24 cellular contexts compared by ENCODE assay signal in genomic region chr22:44144046-44144569, GRCh38. TPM values are rescaled to one million over a fixed set of nuclear protein-coding genes. Genes with fewer than 3 reads are reported as not detected.
"Had no signal": no experiment of that assay in that cellular context is flagged by ENCODE, and none has a peak within 500 bp of the region (broad histone marks: within the 10 kb centered on the region; RNA-seq: fewer than 3 reads in every experiment).

No MANE protein-coding gene starts in this region.

- H3K27me3 ChIP-seq: esophagus muscularis mucosa, foreskin keratinocyte, heart left ventricle, left lung, vagina had no signal

- H3K4me3 Mint-ChIP-seq: activated naive CD4-positive, alpha-beta T cell treated with anti-CD3 and anti-CD28 coated beads, Interleukin-2, amount 10 ng/mL, durations not matched to agents 7 days and 5 days; dendritic cell treated with granulocyte-macrophage colony-stimulating factor and Interleukin-4, amounts not matched to agents 40 ng/mL and 50 ng/mL, for 4 days; mesothelial cell of epicardium; naive thymus-derived CD4-positive, alpha-beta T cell; type B pancreatic cell had no signal

- H3K36me3 Mint-ChIP-seq: activated naive CD4-positive, alpha-beta T cell treated with anti-CD3 and anti-CD28 coated beads, Interleukin-2, amount 10 ng/mL, durations not matched to agents 7 days and 5 days; mesothelial cell of epicardium; type B pancreatic cell had no signal

- H3K4me1 Mint-ChIP-seq: activated naive CD4-positive, alpha-beta T cell treated with anti-CD3 and anti-CD28 coated beads, Interleukin-2, amount 10 ng/mL, durations not matched to agents 7 days and 5 days; naive thymus-derived CD4-positive, alpha-beta T cell had no signal

- ATAC-seq: foreskin keratinocyte; left lung; naive thymus-derived CD4-positive, alpha-beta T cell had no signal

- H3K27me3 Mint-ChIP-seq: activated naive CD4-positive, alpha-beta T cell treated with anti-CD3 and anti-CD28 coated beads, Interleukin-2, amount 10 ng/mL, durations not matched to agents 7 days and 5 days; dendritic cell treated with granulocyte-macrophage colony-stimulating factor and Interleukin-4, amounts not matched to agents 40 ng/mL and 50 ng/mL, for 4 days; naive thymus-derived CD4-positive, alpha-beta T cell had no signal

- H3K4me2 ChIP-seq: smooth muscle cell had no signal

- H3K9me3 Mint-ChIP-seq: dendritic cell treated with granulocyte-macrophage colony-stimulating factor and Interleukin-4, amounts not matched to agents 40 ng/mL and 50 ng/mL, for 4 days; mesothelial cell of epicardium; type B pancreatic cell had no signal

- H3K4me1 ChIP-seq: foreskin keratinocyte, left lung had no signal

- H3K4me3 ChIP-seq: esophagus muscularis mucosa, heart left ventricle, left lung, lung, smooth muscle cell, thoracic aorta, vagina had no signal

- H3K36me3 ChIP-seq: thoracic aorta, vagina had no signal

- H3K27ac Mint-ChIP-seq: activated naive CD4-positive, alpha-beta T cell treated with anti-CD3 and anti-CD28 coated beads, Interleukin-2, amount 10 ng/mL, durations not matched to agents 7 days and 5 days; dendritic cell treated with granulocyte-macrophage colony-stimulating factor and Interleukin-4, amounts not matched to agents 40 ng/mL and 50 ng/mL, for 4 days; naive thymus-derived CD4-positive, alpha-beta T cell; type B pancreatic cell had no signal

- DNase-seq: activated CD4-positive, alpha-beta T cell treated with anti-CD3 and anti-CD28 coated beads for 4 hours; activated CD4-positive, alpha-beta T cell treated with anti-CD3 and anti-CD28 coated beads, Interleukin-2, amount 50 U/mL, for 48 hours; activated CD8-positive, alpha-beta memory T cell treated with anti-CD3 and anti-CD28 coated beads, Interleukin-2, amount 50 U/mL, for 4 hours; activated gamma-delta T cell; activated naive CD4-positive, alpha-beta T cell treated with anti-CD3 and anti-CD28 coated beads, Interleukin-2, amount 10 ng/mL, durations not matched to agents 7 days and 5 days; activated T-cell treated with anti-CD3 and anti-CD28 coated beads, Interleukin-2, amount 50 U/mL, for 1 hour; amygdala; central memory CD4-positive, alpha-beta T cell; foreskin keratinocyte; kidney glomerular epithelial cell; left lung; naive thymus-derived CD4-positive, alpha-beta T cell; stimulated activated CD4-positive, alpha-beta T cell treated with anti-CD3 and anti-CD28 coated beads, Interleukin-1b, Interleukin-23, amount 100 ng/mL, for 48 hours; stimulated activated naive CD4-positive, alpha-beta T cell had no signal

- H3K27ac ChIP-seq: esophagus muscularis mucosa, foreskin keratinocyte, left lung, thoracic aorta, vagina, VCaP had no signal

RNA-seq across cellular contexts. Expression of gene PARVG, which starts 36.6 kb away (rescaled TPM):
- total RNA-seq: foreskin keratinocyte had no signal
- polyA plus RNA-seq: foreskin keratinocyte, smooth muscle cell had no signal
